ENCODE assay signal across 8 cellular contexts in the genomic region with DNA sequence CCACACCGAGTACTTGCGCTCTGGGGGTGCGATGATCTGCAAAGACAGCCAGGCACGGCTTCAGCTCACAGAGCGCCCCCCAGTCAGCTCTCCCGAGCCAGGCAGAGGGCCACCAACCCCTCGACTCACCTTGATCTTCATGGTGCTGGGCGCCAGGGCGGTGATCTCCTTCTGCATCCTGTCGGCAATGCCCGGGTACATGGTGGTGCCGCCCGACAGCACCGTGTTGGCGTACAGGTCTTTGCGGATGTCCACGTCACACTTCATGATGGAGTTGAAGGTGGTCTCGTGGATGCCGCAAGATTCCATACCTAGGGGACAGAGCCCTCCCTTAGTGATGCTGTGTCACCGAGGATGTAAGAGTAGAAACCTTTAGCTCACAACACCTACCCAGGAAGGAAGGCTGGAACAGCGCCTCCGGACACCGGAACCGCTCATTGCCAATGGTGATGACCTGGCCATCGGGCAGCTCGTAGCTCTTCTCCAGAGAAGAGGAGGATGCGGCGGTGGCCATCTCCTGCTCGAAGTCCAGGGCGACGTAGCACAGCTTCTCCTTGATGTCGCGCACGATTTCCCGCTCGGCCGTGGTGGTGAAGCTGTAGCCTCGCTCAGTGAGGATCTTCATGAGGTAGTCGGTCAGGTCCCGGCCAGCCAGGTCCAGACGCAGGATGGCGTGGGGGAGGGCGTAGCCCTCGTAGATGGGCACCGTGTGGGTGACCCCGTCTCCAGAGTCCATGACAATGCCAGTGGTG. TPM values are rescaled to one million over a fixed set of nuclear protein-coding genes. Genes with fewer than 3 reads are reported as not detected.
DNase-seq lines count a peak whose midpoint lies in the region; ATAC-seq and TF ChIP-seq lines count a peak whose summit lies in the region.

No MANE protein-coding gene starts in this region.

- H3F3A ChIP-seq in OCI-LY1 (ENCODE audit: insufficient read depth, low read length), result peaks cover 37% of the 10 kb centered on the region

- ATAC-seq in GM18498 (IDR thresholded peaks at IDR 0.05; ENCODE audit: unreplicated experiment), result no peak

- TF ChIP-seq POLR2A in breast epithelium (IDR thresholded peaks at IDR 0.05), result no peak

- H4K20me1 ChIP-seq in OCI-LY1 (ENCODE audit: insufficient read depth, low read length), result no peaks in the 10 kb centered on the region

- peaks cover 49% of the 10 kb centered on the region for H3K4me1 ChIP-seq in OCI-LY1 (ENCODE audit: insufficient read depth, low read length, severe bottlenecking)
- peaks cover 0 to 5% of the 10 kb centered on the region in 2 donors for H3K4me1 ChIP-seq in breast epithelium
- peaks cover 7 to 44% (median 20%) of the 10 kb centered on the region in 4 donors for H3K4me1 ChIP-seq in liver (ENCODE audit: control insufficient read depth in 4 of 4, insufficient read depth in 4 of 4, low read length in 3 of 4)

- 32% methylated on average over 46 of the region's 46 CpGs for WGBS in liver

- peak overlapping the region; percentile 99 for H3K4me3 ChIP-seq in OCI-LY1 (ENCODE audit: low read depth, low read length, poor library complexity, severe bottlenecking)
- peak overlapping the region; percentile 79 to 98 (median 92) for H3K4me3 ChIP-seq in breast epithelium
- H3K4me3 ChIP-seq in liver (ENCODE audit: low read depth in 1 of 3, low read length in 3 of 3), result peak overlapping the region; percentile 87 to 97 (median 95)

- H3K9me3 ChIP-seq in OCI-LY1 (ENCODE audit: low read length) (no peaks in the 10 kb centered on the region), breast epithelium (no peaks in the 10 kb centered on the region), liver (ENCODE audit: control insufficient read depth in 4 of 4, low read length in 3 of 4) (no peaks in the 10 kb centered on the region)

- H3K9ac ChIP-seq in OCI-LY1 (ENCODE audit: low read length), result peak overlapping the region; percentile 98
- H3K9ac ChIP-seq in liver (ENCODE audit: low read depth in 1 of 2, low read length in 2 of 2), result peak overlapping the region; percentile 78 to 87

- no peaks in the 10 kb centered on the region for H3K9me2 ChIP-seq in OCI-LY1 (ENCODE audit: low read depth, low read length)

- H3K27ac ChIP-seq in OCI-LY1 (ENCODE audit: low read depth, low read length, poor library complexity, severe bottlenecking) (peak overlapping the region; percentile 71), breast epithelium (peak overlapping the region; percentile 98 to 99), liver (ENCODE audit: low read depth in 1 of 2, low read length in 2 of 2) (peak overlapping the region in 1 of 2 donors; percentile 79), substantia nigra (ENCODE audit: low read depth, low read length, poor library complexity, severe bottlenecking) (peak overlapping the region; percentile 93)

- intact Hi-C loops in breast epithelium (cut with DNase I; ENCODE audit: low total_unique reads), result loop anchor here (1.0 kb wide), 1 partner anchor 169 kb away; no protein-coding TSS in a partner anchor

- H3K4me2 ChIP-seq in OCI-LY1 (ENCODE audit: low read length), result peak overlapping the region; percentile 78

- H2AFZ ChIP-seq in OCI-LY1 (ENCODE audit: low read length), result no peak overlapping the region

- no peak for TF ChIP-seq RAD21 in liver (IDR thresholded peaks at IDR 0.05)

- H3K36me3 ChIP-seq in OCI-LY1 (ENCODE audit: insufficient read depth, low read length) (peaks cover 42% of the 10 kb centered on the region), breast epithelium (no peaks in the 10 kb centered on the region), liver (ENCODE audit: control insufficient read depth in 4 of 4, insufficient read depth in 3 of 4, low read depth in 1 of 4, low read length in 3 of 4) (peaks cover 3 to 22% (median 13%) of the 10 kb centered on the region in 4 donors)

- DNase-seq in COLO668 (lab: John Stamatoyannopoulos, UW; ENCODE audit: unreplicated experiment) (peak; percentile 30), breast epithelium (ENCODE audit: low spot score in 2 of 2) (no peak), substantia nigra (lab: John Stamatoyannopoulos, UW) (peak in 7 of 49 donors; percentile 14 to 25 (median 20)), NCI-H1092 treated with DMSO at 0.1 percent for 48 hours (lab: John Stamatoyannopoulos, UW) (no peak), DMS153 treated with DMSO at 0.1 percent for 48 hours (lab: John Stamatoyannopoulos, UW; ENCODE audit: unreplicated experiment) (no peak)

- H3K79me2 ChIP-seq in OCI-LY1 (ENCODE audit: insufficient read depth, low read length), result peaks cover 6% of the 10 kb centered on the region; the same call in 1 of the 2 replicates

- H3K27me3 ChIP-seq in OCI-LY1 (ENCODE audit: insufficient read depth, low read length), result no peaks in the 10 kb centered on the region
- no peaks in the 10 kb centered on the region for H3K27me3 ChIP-seq in breast epithelium
- no peaks in the 10 kb centered on the region for H3K27me3 ChIP-seq in liver (ENCODE audit: control insufficient read depth in 4 of 4, insufficient read depth in 4 of 4, low read length in 3 of 4)

- no peak for TF ChIP-seq CTCF in OCI-LY1 (IDR thresholded peaks at IDR 0.05; ENCODE audit: low read length)
- no peak for TF ChIP-seq CTCF in breast epithelium (IDR thresholded peaks at IDR 0.05)
- TF ChIP-seq CTCF in liver (IDR thresholded peaks at IDR 0.05; ENCODE audit: low read depth, low read length, missing input control), result no peak

TF ChIP-seq in liver, 16 proteins besides CTCF, POLR2A, EP300 and RAD21:
- TF ChIP-seq EGR1 (IDR thresholded peaks at IDR 0.05; ENCODE audit: low read depth in 2 of 2) (no peak), SP1 (IDR thresholded peaks at IDR 0.05) (no peak), FOXA2 (IDR thresholded peaks at IDR 0.05) (no peak), JUND (IDR thresholded peaks at IDR 0.05) (no peak), GABPA (IDR thresholded peaks at IDR 0.05 in 1 of 2, conservative IDR thresholded peaks at IDR 0.05 in 1 of 2) (no peak), RXRA (IDR thresholded peaks at IDR 0.05) (no peak), NR2F2 (IDR thresholded peaks at IDR 0.05) (no peak), HNF4G (IDR thresholded peaks at IDR 0.05) (no peak), ZBTB33 (IDR thresholded peaks at IDR 0.05) (no peak), FOXA1 (IDR thresholded peaks at IDR 0.05) (no peak), YY1 (IDR thresholded peaks at IDR 0.05) (no peak)
- TF ChIP-seq, protein P1, sequence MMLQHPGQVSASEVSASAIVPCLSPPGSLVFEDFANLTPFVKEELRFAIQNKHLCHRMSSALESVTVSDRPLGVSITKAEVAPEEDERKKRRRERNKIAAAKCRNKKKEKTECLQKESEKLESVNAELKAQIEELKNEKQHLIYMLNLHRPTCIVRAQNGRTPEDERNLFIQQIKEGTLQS (IDR thresholded peaks at IDR 0.05), result no peak
- TF ChIP-seq, protein P2, sequence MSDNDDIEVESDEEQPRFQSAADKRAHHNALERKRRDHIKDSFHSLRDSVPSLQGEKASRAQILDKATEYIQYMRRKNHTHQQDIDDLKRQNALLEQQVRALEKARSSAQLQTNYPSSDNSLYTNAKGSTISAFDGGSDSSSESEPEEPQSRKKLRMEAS (IDR thresholded peaks at IDR 0.05), result no peak

RNA-seq across cellular contexts. Expression of gene ACTG1, which starts 1.6 kb away (rescaled TPM):
- total RNA-seq in breast epithelium, result 1,000 to 10,000 TPM; 2,222 to 2,764 (median 2,750) TPM
- 1,000 to 10,000 TPM; 1,434 to 1,699 TPM for total RNA-seq in liver
- 1,000 to 10,000 TPM in 1 of 2 donors, 100 to 1,000 TPM in 1; 347 to 1,129 TPM for polyA plus RNA-seq in liver

RNA-seq across cellular contexts. Expression of gene FSCN2, which starts 17.2 kb away (rescaled TPM):
- 1 to 10 TPM in 2 of 3 donors, under 1 TPM in 1; 0.48 to 3.2 (median 1.6) TPM for total RNA-seq in breast epithelium
- under 1 TPM; 0.09 to 0.42 TPM for total RNA-seq in liver
- polyA plus RNA-seq in liver, result not detected

RNA-seq across cellular contexts. Expression of gene FAAP100, which starts 41.2 kb away (rescaled TPM):
- 10 to 100 TPM; 13.0 to 23.1 (median 20.6) TPM for total RNA-seq in breast epithelium
- total RNA-seq in liver, result 10 to 100 TPM in 1 of 2 donors, 1 to 10 TPM in 1; 8.7 to 10.6 TPM
- polyA plus RNA-seq in liver, result 10 to 100 TPM in 1 of 2 donors, 1 to 10 TPM in 1; 8.1 to 14.7 TPM
